In the genomic region with DNA sequence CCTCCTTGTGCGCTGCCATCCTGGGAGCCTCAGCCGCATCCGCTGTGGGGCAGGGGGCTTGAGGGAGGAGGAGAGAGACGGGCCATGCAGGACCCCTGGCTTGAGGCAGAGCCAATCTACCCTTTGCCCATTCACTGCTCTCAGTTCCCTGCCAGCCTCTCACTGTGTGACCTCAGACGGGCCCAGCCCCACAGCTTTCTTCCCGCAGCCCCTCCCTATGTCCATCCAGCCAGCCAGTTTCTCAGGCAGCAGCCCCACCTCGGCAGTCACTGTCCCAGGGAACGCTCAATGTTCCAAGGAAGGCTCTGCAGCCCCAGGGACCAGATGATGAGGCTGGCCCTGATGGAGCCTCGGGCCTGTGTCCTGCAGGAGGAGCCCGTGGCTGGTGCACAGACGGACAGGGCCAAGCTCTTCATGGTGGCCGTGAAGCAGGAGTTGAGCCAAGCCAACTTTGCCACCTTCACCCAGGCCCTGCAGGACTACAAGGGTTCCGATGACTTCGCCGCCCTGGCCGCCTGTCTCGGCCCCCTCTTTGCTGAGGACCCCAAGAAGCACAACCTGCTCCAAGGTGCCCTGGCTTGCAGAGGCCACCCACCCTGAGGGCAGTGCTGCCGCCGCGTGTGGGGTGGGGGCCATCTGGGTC, we compare ENCODE assay signal across 10 cellular contexts. TPM values are rescaled to one million over a fixed set of nuclear protein-coding genes. Genes with fewer than 3 reads are reported as not detected.
DNase-seq lines count a peak whose midpoint lies in the region; ATAC-seq and TF ChIP-seq lines count a peak whose summit lies in the region.
"Had no signal": no experiment of that assay in that cellular context is flagged by ENCODE, and none has a peak within 500 bp of the region (broad histone marks: within the 10 kb centered on the region; RNA-seq: fewer than 3 reads in every experiment).

No MANE protein-coding gene starts in this region.

- H3K4me3 Mint-ChIP-seq in stimulated activated naive CD8-positive, alpha-beta T cell treated with anti-CD3 and anti-CD28 coated beads, Interleukin-15, amount 100 ng/mL, for 72 hours: no peak overlapping the region
- H3K4me3 Mint-ChIP-seq: H9 had no signal

- intact Hi-C loops in lower lobe of right lung (cut with DNase I): no loop called here

- peaks cover 20% of the 10 kb centered on the region for H3K4me1 ChIP-seq in adipocyte (ENCODE audit: control insufficient read depth, insufficient read depth, low read length)
- H3K4me1 ChIP-seq in lower lobe of right lung: peaks cover 50% of the 10 kb centered on the region

- H3K9me3 ChIP-seq in adipocyte (ENCODE audit: control insufficient read depth, low read length) (no peaks in the 10 kb centered on the region), lower lobe of right lung (no peaks in the 10 kb centered on the region)

- H3K36me3 ChIP-seq in adipocyte (ENCODE audit: control insufficient read depth, insufficient read depth, low read length, severe bottlenecking) (no peaks in the 10 kb centered on the region), lower lobe of right lung (peaks cover 13% of the 10 kb centered on the region)

- no peaks in the 10 kb centered on the region for H3K27me3 Mint-ChIP-seq in stimulated activated naive CD8-positive, alpha-beta T cell treated with anti-CD3 and anti-CD28 coated beads, Interleukin-15, amount 100 ng/mL, for 72 hours

- no peaks in the 10 kb centered on the region for H3K27me3 ChIP-seq in adipocyte (replicated peaks; ENCODE audit: control insufficient read depth, insufficient read depth, low read length)
- H3K27me3 ChIP-seq in lower lobe of right lung (ENCODE audit: low read depth): no peaks in the 10 kb centered on the region

- H3K4me1 Mint-ChIP-seq in stimulated activated naive CD8-positive, alpha-beta T cell treated with anti-CD3 and anti-CD28 coated beads, Interleukin-15, amount 100 ng/mL, for 72 hours: peaks cover 37% of the 10 kb centered on the region

- H3K9ac ChIP-seq in adipocyte (ENCODE audit: low read length): no peak overlapping the region

- H3K4me3 ChIP-seq in adipocyte (ENCODE audit: low read length) (no peak overlapping the region), lower lobe of right lung (no peak overlapping the region)

- peak overlapping the region; percentile 19 to 94 for H3K27ac Mint-ChIP-seq in stimulated activated naive CD8-positive, alpha-beta T cell treated with anti-CD3 and anti-CD28 coated beads, Interleukin-15, amount 100 ng/mL, for 72 hours
- H3K27ac Mint-ChIP-seq: H9 had no signal

- DNase-seq in stimulated activated naive CD8-positive, alpha-beta T cell treated with anti-CD3 and anti-CD28 coated beads, Interleukin-15, amount 100 ng/mL, for 72 hours: no peak
- DNase-seq in stimulated activated naive CD8-positive, alpha-beta T cell treated with anti-CD3 and anti-CD28 coated beads, Interleukin-15, Interleukin-2, amounts not matched to agents 100 U/mL and 50 U/mL, for 24 hours: no peak
- peak; percentile 23 for DNase-seq in adipocyte (ENCODE audit: low read depth)
- peak; percentile 41 for DNase-seq in lower lobe of right lung
- DNase-seq in SIG-M5 (lab: John Stamatoyannopoulos, UW): no peak
- no peak for DNase-seq in NCI-H146 (lab: John Stamatoyannopoulos, UW)
- no peak for DNase-seq in NCI-H1417 treated with DMSO at 0.1 percent for 48 hours (lab: John Stamatoyannopoulos, UW)
- DNase-seq: H9, NCI-H2171 treated with DMSO at 0.1 percent for 48 hours had no signal

- ATAC-seq in stimulated activated naive CD8-positive, alpha-beta T cell treated with anti-CD3 and anti-CD28 coated beads, Interleukin-15, amount 100 ng/mL, for 72 hours: no peak
- ATAC-seq in stimulated activated naive CD8-positive, alpha-beta T cell treated with anti-CD3 and anti-CD28 coated beads, Interleukin-15, Interleukin-2, amounts not matched to agents 100 U/mL and 50 U/mL, for 24 hours: no peak
- ATAC-seq in lower lobe of right lung (no peak), HG02642 (IDR thresholded peaks at IDR 0.05; ENCODE audit: poor library complexity, unreplicated experiment) (no peak)

- TF ChIP-seq CTCF in lower lobe of right lung (IDR thresholded peaks at IDR 0.05): no peak

- no peaks in the 10 kb centered on the region for H3K9me3 Mint-ChIP-seq in stimulated activated naive CD8-positive, alpha-beta T cell treated with anti-CD3 and anti-CD28 coated beads, Interleukin-15, amount 100 ng/mL, for 72 hours

- peak overlapping the region; percentile 34 for H3K27ac ChIP-seq in lower lobe of right lung

RNA-seq across cellular contexts. Expression of gene TNFRSF6B, which starts 3.9 kb away (rescaled TPM):
- 5.3 TPM for total RNA-seq in lower lobe of right lung
- total RNA-seq: H9 had no signal

RNA-seq across cellular contexts. Expression of gene ARFRP1, which starts 15.2 kb away (rescaled TPM):
- 44.3 TPM for total RNA-seq in lower lobe of right lung

RNA-seq across cellular contexts. Expression of gene ZGPAT, which starts 15.3 kb away (rescaled TPM):
- 27.2 TPM for total RNA-seq in lower lobe of right lung

RNA-seq across cellular contexts. Expression of gene RTEL1, which starts 34.4 kb away (rescaled TPM):
- 23.8 TPM for total RNA-seq in lower lobe of right lung

RNA-seq across cellular contexts. Expression of gene STMN3, which starts 39.3 kb away (rescaled TPM):
- total RNA-seq in lower lobe of right lung: 12.1 TPM

Comparison
In these comparisons a context has a peak if more than half of its experiments do, and no peak if none do; other contexts are left out.
1. DNase-seq: peak in adipocyte (single experiment) and lower lobe of right lung (single experiment); none in stimulated activated naive CD8-positive, alpha-beta T cell treated with anti-CD3 and anti-CD28 coated beads, Interleukin-15, amount 100 ng/mL, for 72 hours (0 of 2), stimulated activated naive CD8-positive, alpha-beta T cell treated with anti-CD3 and anti-CD28 coated beads, Interleukin-15, Interleukin-2, amounts not matched to agents 100 U/mL and 50 U/mL, for 24 hours (single experiment), SIG-M5 (single experiment), NCI-H146 (single experiment) and NCI-H1417 treated with DMSO at 0.1 percent for 48 hours (single experiment).